8 cellular contexts compared by ENCODE assay signal in the genomic region with DNA sequence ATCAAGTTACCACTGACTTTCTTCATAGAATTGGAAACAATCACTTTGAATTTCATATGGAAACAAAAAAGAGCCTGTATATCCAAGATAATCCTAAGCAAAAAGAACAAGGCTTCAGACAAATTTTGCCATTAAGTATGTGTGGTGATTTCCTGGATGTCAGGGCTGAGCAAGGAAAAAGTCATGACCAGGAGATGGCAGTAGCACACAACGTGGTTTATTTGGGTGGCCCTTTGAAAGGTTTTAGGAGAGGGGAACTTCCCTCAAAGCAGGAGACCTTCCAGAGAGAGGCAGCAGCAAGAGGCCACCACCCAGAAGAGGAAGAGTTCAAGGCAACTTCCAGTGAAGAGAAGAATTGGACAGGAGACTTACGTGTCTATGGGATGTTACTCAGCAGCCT. TPM values are rescaled to one million over a fixed set of nuclear protein-coding genes. Genes with fewer than 3 reads are reported as not detected.
DNase-seq lines count a peak whose midpoint lies in the region; ATAC-seq and TF ChIP-seq lines count a peak whose summit lies in the region.

No MANE protein-coding gene starts in this region.

- no peaks in the 10 kb centered on the region for H3F3A ChIP-seq in PC-9 (ENCODE audit: insufficient read depth, low read depth)

- no peaks in the 10 kb centered on the region for H4K20me1 ChIP-seq in PC-9 (ENCODE audit: insufficient read depth)

- no peak overlapping the region for H3K4me2 ChIP-seq in PC-9

- CTCF ChIA-PET in PC-9 (lab: Charles Lee) = no interaction called here

- H3K27ac ChIP-seq in C4-2B (no peak overlapping the region), PC-9 (no peak overlapping the region)

- no peaks in the 10 kb centered on the region for H3K4me1 ChIP-seq in PC-9 (replicated peaks; ENCODE audit: insufficient read depth)

- H3K9me3 Mint-ChIP-seq in activated T-cell treated with anti-CD3 and anti-CD28 coated beads, Interleukin-2, amount 50 U/mL, for 4 hours = no peaks in the 10 kb centered on the region

- no peaks in the 10 kb centered on the region for H3K9me2 ChIP-seq in PC-9 (ENCODE audit: insufficient read depth)

- peak; percentile 54 for TF ChIP-seq CTCF in C4-2B (conservative IDR thresholded peaks at IDR 0.05)
- TF ChIP-seq CTCF in PC-9 (conservative IDR thresholded peaks at IDR 0.05) = peak; percentile 53; the same call in 1 of the 2 replicates

- no peaks in the 10 kb centered on the region for H3K36me3 Mint-ChIP-seq in activated T-cell treated with anti-CD3 and anti-CD28 coated beads, Interleukin-2, amount 50 U/mL, for 4 hours (ENCODE audit: insufficient read depth)

- H2AFZ ChIP-seq in PC-9 = no peak overlapping the region

- DNase-seq in PC-9 (no peak), fibroblast of peridontal ligament (ENCODE audit: extremely low read depth) (peak; percentile 30), superior temporal gyrus (ENCODE audit: extremely low spot score) (no peak), NCI-H1694 treated with DMSO at 0.1 percent for 48 hours (lab: John Stamatoyannopoulos, UW) (no peak)
- no peak for DNase-seq in activated T-cell treated with anti-CD3 and anti-CD28 coated beads, Interleukin-2, amount 50 U/mL, for 4 hours

- no peak overlapping the region for H3K4me3 Mint-ChIP-seq in activated T-cell treated with anti-CD3 and anti-CD28 coated beads, Interleukin-2, amount 50 U/mL, for 4 hours

- H3K27me3 Mint-ChIP-seq in activated T-cell treated with anti-CD3 and anti-CD28 coated beads, Interleukin-2, amount 50 U/mL, for 4 hours (ENCODE audit: low read depth) = no peaks in the 10 kb centered on the region

- H3K9me3 ChIP-seq in PC-9 (ENCODE audit: insufficient read depth, low read depth) = no peaks in the 10 kb centered on the region

- H3K27me3 ChIP-seq in PC-9 (ENCODE audit: insufficient read depth, low read depth) = no peaks in the 10 kb centered on the region

- H3K4me3 ChIP-seq in PC-9 = no peak overlapping the region

- POLR2A ChIA-PET in PC-9 (lab: Charles Lee; ENCODE audit: unreplicated experiment) = no interaction called here

- no TSS peak for BruUV-seq in PC-9 (replicated peaks; lab: Mats Ljungman, UMichigan)

- intact Hi-C loops in PC-9 (cut with micrococcal nuclease; ENCODE audit: unreplicated experiment) = no loop called here

- ATAC-seq in GM18861 (IDR thresholded peaks at IDR 0.05; ENCODE audit: unreplicated experiment) (peak; percentile 63), HG02610 (IDR thresholded peaks at IDR 0.05; ENCODE audit: unreplicated experiment) (no peak)
- no peak for ATAC-seq in activated T-cell treated with anti-CD3 and anti-CD28 coated beads, Interleukin-2, amount 50 U/mL, for 4 hours

- H3K4me1 Mint-ChIP-seq in activated T-cell treated with anti-CD3 and anti-CD28 coated beads, Interleukin-2, amount 50 U/mL, for 4 hours (ENCODE audit: low read depth) = no peaks in the 10 kb centered on the region

- no peaks in the 10 kb centered on the region for H3K36me3 ChIP-seq in PC-9 (ENCODE audit: low read depth)

- H3K79me2 ChIP-seq in PC-9 (ENCODE audit: low read depth) = no peaks in the 10 kb centered on the region

RNA-seq across cellular contexts. Expression of a gene that starts 18.1 kb away (rescaled TPM):
- total RNA-seq in PC-9 (2021) = 9.1 TPM in 2 replicates
- total RNA-seq in activated T-cell treated with anti-CD3 and anti-CD28 coated beads, Interleukin-2, amount 50 U/mL, for 4 hours = 1 to 10 TPM; 5.3 to 6.8 (median 6.2) TPM
